ENCODE assay signal across 9 cellular contexts in genomic region chr2:240818543-240819403, GRCh38. TPM values are rescaled to one million over a fixed set of nuclear protein-coding genes. Genes with fewer than 3 reads are reported as not detected.
DNase-seq lines count a peak whose midpoint lies in the region; ATAC-seq and TF ChIP-seq lines count a peak whose summit lies in the region.
"Had no signal": no experiment of that assay in that cellular context is flagged by ENCODE, and none has a peak within 500 bp of the region (broad histone marks: within the 10 kb centered on the region; RNA-seq: fewer than 3 reads in every experiment).

No MANE protein-coding gene starts in this region.

- H3K4me1 ChIP-seq in prostate gland (replicated peaks) = no peaks in the 10 kb centered on the region
- H3K4me1 ChIP-seq in aorta (ENCODE audit: control insufficient read depth in 1 of 2, insufficient read depth in 2 of 2, low read length in 2 of 2) = no peaks in the 10 kb centered on the region

- H3K27ac ChIP-seq in prostate gland (peak overlapping the region; percentile 33 to 72), aorta (ENCODE audit: low read depth in 1 of 2, low read length in 2 of 2) (no peak overlapping the region)

- TF ChIP-seq CTCF in prostate gland (IDR thresholded peaks at IDR 0.05) = no peak

- peak; percentile 10 to 11 for ATAC-seq in left cardiac atrium
- ATAC-seq in aorta (ENCODE audit: low FRiP score) = no peak
- no peak for ATAC-seq in HG02588 (IDR thresholded peaks at IDR 0.05; ENCODE audit: unreplicated experiment)
- ATAC-seq: left colon had no signal

- TF ChIP-seq POLR2A in prostate gland (IDR thresholded peaks at IDR 0.05) = no peak

- H3K27me3 Mint-ChIP-seq in activated CD4-positive, alpha-beta T cell treated with anti-CD3 and anti-CD28 coated beads, Interleukin-2, amount 10 ng/mL, durations not matched to agents 24 days and 14 days = peaks cover 40% of the 10 kb centered on the region

- H3K27me3 ChIP-seq in prostate gland (replicated peaks; ENCODE audit: insufficient read depth) (no peaks in the 10 kb centered on the region), aorta (ENCODE audit: control insufficient read depth in 1 of 2, insufficient read depth in 2 of 2, low read length in 1 of 2) (peaks cover 0 to under 1% of the 10 kb centered on the region in 2 donors)

- H3K9me3 Mint-ChIP-seq in activated CD4-positive, alpha-beta T cell treated with anti-CD3 and anti-CD28 coated beads, Interleukin-2, amount 10 ng/mL, durations not matched to agents 24 days and 14 days = peaks cover 7% of the 10 kb centered on the region

- 10% methylated on average over 63 of the region's 71 CpGs for WGBS in prostate gland
- WGBS in aorta, 2 donors = 6 to 7% methylated on average over 60 to 71 of the region's 71 CpGs

- H3K36me3 ChIP-seq in prostate gland (no peaks in the 10 kb centered on the region), aorta (ENCODE audit: control insufficient read depth in 1 of 2, insufficient read depth in 2 of 2, low read length in 1 of 2) (no peaks in the 10 kb centered on the region)

- H3K9me3 ChIP-seq in prostate gland = no peaks in the 10 kb centered on the region
- peaks cover 3% of the 10 kb centered on the region for H3K9me3 ChIP-seq in aorta (ENCODE audit: control insufficient read depth, low read length)

- H3K4me3 Mint-ChIP-seq in activated CD4-positive, alpha-beta T cell treated with anti-CD3 and anti-CD28 coated beads, Interleukin-2, amount 10 ng/mL, durations not matched to agents 24 days and 14 days = no peak overlapping the region

- H3K36me3 Mint-ChIP-seq in activated CD4-positive, alpha-beta T cell treated with anti-CD3 and anti-CD28 coated beads, Interleukin-2, amount 10 ng/mL, durations not matched to agents 24 days and 14 days (ENCODE audit: low read depth) = no peaks in the 10 kb centered on the region

- intact Hi-C loops in left cardiac atrium (cut with DNase I) (no loop called here), prostate gland (cut with DNase I) (no loop called here), aorta (cut with DNase I) (no loop called here)
- intact Hi-C loops in activated CD4-positive, alpha-beta T cell treated with anti-CD3 and anti-CD28 coated beads, Interleukin-2, amount 10 ng/mL, durations not matched to agents 24 days and 14 days (cut with micrococcal nuclease) = no loop called here

- DNase-seq in H4 (ENCODE audit: low spot score) = peak; percentile 2
- DNase-seq in NCI-H774 (lab: John Stamatoyannopoulos, UW) = peak; percentile 15
- DNase-seq in left cardiac atrium = no peak
- no peak for DNase-seq in prostate gland (ENCODE audit: low spot score)
- no peak for DNase-seq in SHP77 treated with DMSO at 0.1 percent for 48 hours (lab: John Stamatoyannopoulos, UW)
- DNase-seq in activated CD4-positive, alpha-beta T cell treated with anti-CD3 and anti-CD28 coated beads, Interleukin-2, amount 10 ng/mL, durations not matched to agents 24 days and 14 days = no peak
- no peak for DNase-seq in aorta

- H3K27ac Mint-ChIP-seq in activated CD4-positive, alpha-beta T cell treated with anti-CD3 and anti-CD28 coated beads, Interleukin-2, amount 10 ng/mL, durations not matched to agents 24 days and 14 days = no peak overlapping the region

- peak overlapping the region; percentile 33 to 55 for H3K4me3 ChIP-seq in prostate gland
- H3K4me3 ChIP-seq in aorta (ENCODE audit: low read length in 2 of 2) = no peak overlapping the region

- H3K4me1 Mint-ChIP-seq in activated CD4-positive, alpha-beta T cell treated with anti-CD3 and anti-CD28 coated beads, Interleukin-2, amount 10 ng/mL, durations not matched to agents 24 days and 14 days = peaks cover 5% of the 10 kb centered on the region

RNA-seq across cellular contexts. Expression of gene KIF1A, which starts 1.2 kb away (rescaled TPM):
- 1.4 and 1.9 TPM in 2 replicates for total RNA-seq in H4 (2014; rRNA removed; shearing (Covaris generic))
- 10 to 100 TPM; 27.4 to 51.5 TPM for total RNA-seq in left cardiac atrium
- total RNA-seq in prostate gland = 10 to 100 TPM; 18.9 to 55.8 TPM
- total RNA-seq in activated CD4-positive, alpha-beta T cell treated with anti-CD3 and anti-CD28 coated beads, Interleukin-2, amount 10 ng/mL, durations not matched to agents 24 days and 14 days = 0.37 and 0.47 TPM in 2 replicates
- total RNA-seq in aorta = under 1 TPM; 0.72 to 0.78 TPM
- under 1 TPM in 1 of 2 donors, not detected in 1; 0.25 TPM for polyA plus RNA-seq in aorta

RNA-seq across cellular contexts. Expression of gene AGXT, which starts 49.9 kb away (rescaled TPM):
- total RNA-seq in H4 (2014; rRNA removed; shearing (Covaris generic)) = not detected in 2 replicates
- total RNA-seq in left cardiac atrium = under 1 TPM; 0.24 to 0.29 TPM
- total RNA-seq in prostate gland = not detected
- not detected in 2 replicates for total RNA-seq in activated CD4-positive, alpha-beta T cell treated with anti-CD3 and anti-CD28 coated beads, Interleukin-2, amount 10 ng/mL, durations not matched to agents 24 days and 14 days
- not detected for total RNA-seq in aorta
- polyA plus RNA-seq in aorta = not detected

Comparison
In these comparisons a context has a peak if more than half of its experiments do, and no peak if none do; other contexts are left out.
1. DNase-seq: peak in H4 (single experiment) and NCI-H774 (single experiment); none in left cardiac atrium (single experiment), prostate gland (single experiment), SHP77 treated with DMSO at 0.1 percent for 48 hours (single experiment), activated CD4-positive, alpha-beta T cell treated with anti-CD3 and anti-CD28 coated beads, Interleukin-2, amount 10 ng/mL, durations not matched to agents 24 days and 14 days (single experiment) and aorta (0 of 2).
2. ATAC-seq: peak in left cardiac atrium (2 of 2); none in aorta (single experiment) and HG02588 (single experiment).
3. H3K27ac ChIP-seq: peak in prostate gland (2 of 2); none in aorta (0 of 2).
4. H3K4me3 ChIP-seq: peak in prostate gland (2 of 2); none in aorta (0 of 2).